In genomic region chr17:27082775-27083154, GRCh38 we compare ENCODE assay signal across 35 cellular contexts.
"Had no signal": no experiment of that assay in that cellular context is flagged by ENCODE, and none has a peak within 500 bp of the region (broad histone marks: within the 10 kb centered on the region; RNA-seq: fewer than 3 reads in every experiment).

No MANE protein-coding gene starts in this region.

- H3K4me3 ChIP-seq: MG63 had no signal

- H3K27ac ChIP-seq: KMS-11 had no signal

- H3K36me3 ChIP-seq: MG63 had no signal

- DNase-seq: Karpas-422, Kasumi-1, KG1, MG63, MM.1S, MV-4-11, NCI-H1048, NCI-H1092, NCI-H1092 treated with DMSO at 0.1 percent for 48 hours, NCI-H1105, NCI-H1105 treated with DMSO at 0.1 percent for 48 hours, NCI-H1417, NCI-H1417 treated with DMSO at 0.1 percent for 48 hours, NCI-H1436, NCI-H1436 treated with DMSO at 0.1 percent for 48 hours, NCI-H146, NCI-H1694, NCI-H1694 treated with DMSO at 0.1 percent for 48 hours, NCI-H187, NCI-H187 treated with DMSO at 0.1 percent for 48 hours, NCI-H1930, NCI-H2029, NCI-H2029 treated with DMSO at 0.1 percent for 48 hours, NCI-H2081, NCI-H2081 treated with DMSO at 0.1 percent for 48 hours, NCI-H2107, NCI-H2171, NCI-H2171 treated with DMSO at 0.1 percent for 48 hours, NCI-H2227 treated with DMSO at 0.1 percent for 48 hours, NCI-H226, NCI-H345, NCI-H446, NCI-H446 treated with DMSO at 0.1 percent for 48 hours, NCI-H510A had no signal

- H3K4me2 ChIP-seq: KMS-11 had no signal

- H3K9ac ChIP-seq: KMS-11 had no signal

- H3K9me3 ChIP-seq: MG63 had no signal
